Comparison of ENCODE assay signal across 11 cellular contexts in the genomic region with DNA sequence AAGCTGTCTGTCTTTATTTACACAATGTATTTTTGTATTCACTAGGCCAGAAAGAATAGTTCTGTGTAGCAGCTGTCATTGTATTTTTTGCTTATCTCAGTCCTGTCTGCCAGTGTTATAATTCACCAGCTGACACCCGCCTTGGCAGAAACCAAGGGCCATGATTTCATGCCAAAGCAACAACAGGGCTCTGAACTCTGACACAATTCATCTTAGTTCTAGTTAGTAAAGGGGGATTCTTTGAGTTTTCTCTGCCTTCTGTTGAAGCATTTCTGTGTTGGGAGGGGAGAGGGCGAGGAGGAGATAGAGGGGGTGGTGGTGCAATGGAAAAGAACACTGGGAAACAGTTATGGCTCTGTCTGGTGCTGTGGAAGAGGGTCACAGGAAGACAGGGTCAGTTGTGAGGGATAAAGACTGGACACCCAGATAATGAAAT.
DNase-seq lines count a peak whose midpoint lies in the region; ATAC-seq and TF ChIP-seq lines count a peak whose summit lies in the region.
"Had no signal": no experiment of that assay in that cellular context is flagged by ENCODE, and none has a peak within 500 bp of the region (broad histone marks: within the 10 kb centered on the region; RNA-seq: fewer than 3 reads in every experiment).

No MANE protein-coding gene starts in this region.

- no peak for TF ChIP-seq CTCF in BE2C (IDR thresholded peaks at IDR 0.05; ENCODE audit: low read depth, low read length)

- no peaks in the 10 kb centered on the region for H3K36me3 ChIP-seq in BE2C

- H3K27me3 ChIP-seq in BE2C = no peaks in the 10 kb centered on the region

- ATAC-seq in GM21367 (IDR thresholded peaks at IDR 0.05; ENCODE audit: unreplicated experiment) (no peak), GM21390 (IDR thresholded peaks at IDR 0.05; ENCODE audit: unreplicated experiment) (no peak)
- ATAC-seq: PC-3 had no signal

- H3K4me3 ChIP-seq in BE2C (ENCODE audit: low read depth, low read length) = no peak overlapping the region

- H3K9me3 ChIP-seq in BE2C = no peaks in the 10 kb centered on the region

- peaks cover 3% of the 10 kb centered on the region for H3K4me1 ChIP-seq in BE2C

- DNase-seq in BE2C (peak; percentile 27), NCI-H2029 (lab: John Stamatoyannopoulos, UW) (peak; percentile 80), cerebellum (ENCODE audit: low spot score) (peak; percentile 56), middle frontal gyrus (ENCODE audit: extremely low spot score, low spot score) (peak; percentile 61), activated gamma-delta T cell (lab: John Stamatoyannopoulos, UW) (no peak)
- DNase-seq in activated CD4-positive, CD25-positive, alpha-beta regulatory T cell treated with anti-CD3 and anti-CD28 coated beads, Interleukin-2, amount 50 U/mL, for 72 hours = no peak
- DNase-seq: H7; PC-3; stimulated activated CD4-positive, alpha-beta T cell treated with anti-CD3 and anti-CD28 coated beads, Interleukin-15, amount 100 ng/mL, for 24 hours had no signal

Comparison
In these comparisons a context has a peak if more than half of its experiments do, and no peak if none do; other contexts are left out.
1. DNase-seq: peak in BE2C (single experiment), NCI-H2029 (single experiment), cerebellum (single experiment) and middle frontal gyrus (single experiment); none in activated gamma-delta T cell (single experiment) and activated CD4-positive, CD25-positive, alpha-beta regulatory T cell treated with anti-CD3 and anti-CD28 coated beads, Interleukin-2, amount 50 U/mL, for 72 hours (single experiment).